ENCODE assay signal across 29 cellular contexts in the genomic region with DNA sequence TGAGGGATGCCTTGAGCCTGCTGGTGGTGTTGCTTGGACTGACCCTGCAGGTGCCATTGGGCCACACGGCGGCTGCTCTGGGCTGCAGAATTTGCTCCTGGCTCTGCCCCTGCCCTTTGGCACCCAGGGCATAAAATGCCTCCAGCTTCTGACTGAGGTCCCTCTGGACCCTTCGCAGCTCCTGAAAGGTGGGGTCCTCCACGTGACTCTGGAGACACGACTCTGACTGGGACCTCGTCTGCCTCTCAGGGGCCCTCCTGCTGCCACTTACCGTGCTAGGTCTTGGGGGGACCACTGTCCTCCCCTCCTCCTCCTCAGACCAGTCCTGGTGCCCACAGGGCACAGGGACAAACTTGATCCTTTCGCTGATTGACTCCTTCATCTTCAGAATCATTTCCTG. TPM values are rescaled to one million over a fixed set of nuclear protein-coding genes. Genes with fewer than 3 reads are reported as not detected.
"Had no signal": no experiment of that assay in that cellular context is flagged by ENCODE, and none has a peak within 500 bp of the region (broad histone marks: within the 10 kb centered on the region; RNA-seq: fewer than 3 reads in every experiment).

No MANE protein-coding gene starts in this region.

- H3K27me3 Mint-ChIP-seq: naive B cell; stimulated activated naive CD8-positive, alpha-beta T cell treated with anti-CD3 and anti-CD28 coated beads, Interleukin-15, Interleukin-2, amounts not matched to agents 100 ng/mL and 50 ng/mL, for 24 hours had no signal

- H3K27me3 ChIP-seq: pancreas, spleen, suprapubic skin, tibial artery, uterus had no signal

- H3K9me3 ChIP-seq: left ventricle myocardium inferior, pancreas, prostate gland, spleen, suprapubic skin, thoracic aorta, tibial artery, uterus had no signal

- H3K27ac Mint-ChIP-seq: immature natural killer cell; mesothelial cell of epicardium; naive B cell; natural killer cell; stimulated activated effector memory CD8-positive, alpha-beta T cell treated with anti-CD3 and anti-CD28 coated beads, Interleukin-12 subunit alpha, Interleukin-12 subunit beta, amount 100 ng/mL, for 72 hours; type B pancreatic cell had no signal

- H3K4me1 Mint-ChIP-seq: immature natural killer cell; naive B cell; natural killer cell; stimulated activated effector memory CD8-positive, alpha-beta T cell treated with anti-CD3 and anti-CD28 coated beads, Interleukin-12 subunit alpha, Interleukin-12 subunit beta, amount 100 ng/mL, for 72 hours had no signal

- H3K4me3 Mint-ChIP-seq: immature natural killer cell; mesothelial cell of epicardium; naive B cell; natural killer cell; stimulated activated effector memory CD8-positive, alpha-beta T cell treated with anti-CD3 and anti-CD28 coated beads, Interleukin-12 subunit alpha, Interleukin-12 subunit beta, amount 100 ng/mL, for 72 hours; stimulated activated naive CD8-positive, alpha-beta T cell treated with anti-CD3 and anti-CD28 coated beads, Interleukin-15, Interleukin-2, amounts not matched to agents 100 ng/mL and 50 ng/mL, for 24 hours; type B pancreatic cell had no signal

- DNase-seq: hippocampal formation; immature natural killer cell; kidney; left colon; left ventricle myocardium inferior; mesendoderm; naive B cell; natural killer cell; nucleus accumbens; pancreas; posterior cingulate gyrus; retina; right cardiac atrium; small intestine; spleen; stimulated activated CD4-positive, alpha-beta T cell treated with anti-CD3 and anti-CD28 coated beads, Interleukin-4, amount 100 ng/mL, for 24 hours; tibial artery; uterus had no signal

- H3K4me1 ChIP-seq: pancreas, prostate gland, spleen, tibial artery, uterus had no signal

- H3K4me3 ChIP-seq: left ventricle myocardium inferior, lung, pancreas, prostate gland, spleen, suprapubic skin, thoracic aorta, tibial artery, uterus had no signal

- H3K27ac ChIP-seq: left ventricle myocardium inferior, pancreas, prostate gland, spleen, suprapubic skin, thoracic aorta, tibial artery, uterus had no signal

- H3K36me3 Mint-ChIP-seq: mesothelial cell of epicardium; naive B cell; natural killer cell; stimulated activated effector memory CD8-positive, alpha-beta T cell treated with anti-CD3 and anti-CD28 coated beads, Interleukin-12 subunit alpha, Interleukin-12 subunit beta, amount 100 ng/mL, for 72 hours; type B pancreatic cell had no signal

- ATAC-seq: left colon; natural killer cell; pancreas; right cardiac atrium; sciatic nerve; stimulated activated effector memory CD8-positive, alpha-beta T cell treated with anti-CD3 and anti-CD28 coated beads, Interleukin-12 subunit alpha, Interleukin-12 subunit beta, amount 100 ng/mL, for 72 hours had no signal

- H3K9me3 Mint-ChIP-seq: immature natural killer cell; mesothelial cell of epicardium; natural killer cell; stimulated activated effector memory CD8-positive, alpha-beta T cell treated with anti-CD3 and anti-CD28 coated beads, Interleukin-12 subunit alpha, Interleukin-12 subunit beta, amount 100 ng/mL, for 72 hours; stimulated activated naive CD8-positive, alpha-beta T cell treated with anti-CD3 and anti-CD28 coated beads, Interleukin-15, Interleukin-2, amounts not matched to agents 100 ng/mL and 50 ng/mL, for 24 hours; type B pancreatic cell had no signal

- H3K36me3 ChIP-seq: left ventricle myocardium inferior, pancreas, prostate gland, spleen, suprapubic skin, thoracic aorta, tibial artery, uterus had no signal

RNA-seq across cellular contexts. Expression of a gene that starts 2.1 kb away (rescaled TPM):
- total RNA-seq: kidney, left colon, natural killer cell, osteoblast, prostate gland, spleen, thoracic aorta, ureter, uterus had no signal
- polyA plus RNA-seq: immature natural killer cell, small intestine, spleen had no signal
